Comparison of ENCODE assay signal across 8 cellular contexts in the genomic region with DNA sequence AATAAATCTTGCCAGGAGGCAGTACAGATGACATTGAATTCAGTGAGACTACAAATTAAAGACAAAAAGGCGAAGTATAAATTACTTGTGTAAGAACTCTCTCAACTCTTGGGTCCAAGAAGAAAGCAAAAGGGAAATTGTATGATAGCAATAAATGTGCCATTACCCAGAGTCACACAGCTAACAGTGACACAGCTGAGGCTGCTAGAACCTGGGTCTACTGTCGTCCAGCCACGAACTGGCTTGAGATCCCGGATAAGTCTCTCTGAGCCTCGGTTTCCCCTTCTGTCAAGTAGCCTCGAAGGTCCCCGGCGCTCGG. TPM values are rescaled to one million over a fixed set of nuclear protein-coding genes. Genes with fewer than 3 reads are reported as not detected.
DNase-seq lines count a peak whose midpoint lies in the region; ATAC-seq and TF ChIP-seq lines count a peak whose summit lies in the region.

No MANE protein-coding gene starts in this region.

- H3K4me1 ChIP-seq in KMS-11 (ENCODE audit: low read depth, poor library complexity, severe bottlenecking), result peaks cover 47% of the 10 kb centered on the region

- no peaks in the 10 kb centered on the region for H3K9me3 Mint-ChIP-seq in effector memory CD8-positive, alpha-beta T cell
- H3K9me3 Mint-ChIP-seq in osteocyte (ENCODE audit: unreplicated experiment), result no peaks in the 10 kb centered on the region

- ATAC-seq in GM18505 (IDR thresholded peaks at IDR 0.05; ENCODE audit: unreplicated experiment), result peak; percentile 12
- no peak for ATAC-seq in effector memory CD8-positive, alpha-beta T cell (replicated peaks)
- ATAC-seq in HG03460 (IDR thresholded peaks at IDR 0.05; ENCODE audit: unreplicated experiment), result no peak

- peak overlapping the region; percentile 14; the same call in 1 of the 2 replicates for H3K9ac ChIP-seq in KMS-11

- DNase-seq in effector memory CD8-positive, alpha-beta T cell, result no peak
- DNase-seq in osteocyte (ENCODE audit: extremely low spot score, unreplicated experiment), result no peak
- DNase-seq in anterior cingulate cortex (lab: John Stamatoyannopoulos, UW), result no peak
- no peak for DNase-seq in NCI-H2081 (lab: John Stamatoyannopoulos, UW)
- no peak for DNase-seq in NCI-H2196 treated with DMSO at 0.1 percent for 48 hours (lab: John Stamatoyannopoulos, UW; ENCODE audit: unreplicated experiment)

- peaks cover 3% of the 10 kb centered on the region for H3K36me3 Mint-ChIP-seq in effector memory CD8-positive, alpha-beta T cell (ENCODE audit: insufficient read depth)
- no peaks in the 10 kb centered on the region for H3K36me3 Mint-ChIP-seq in osteocyte (ENCODE audit: unreplicated experiment)

- peak overlapping the region; percentile 47 for H2AFZ ChIP-seq in KMS-11 (ENCODE audit: low read depth)

- no peaks in the 10 kb centered on the region for H3K36me3 ChIP-seq in KMS-11 (ENCODE audit: insufficient read depth)

- TF ChIP-seq CTCF in KMS-11 (conservative IDR thresholded peaks at IDR 0.05; ENCODE audit: low read depth, low read length) (no peak), osteocyte (IDR thresholded peaks at IDR 0.05) (no peak)

- peaks cover 8 to 11% of the 10 kb centered on the region in 2 donors for H3K4me1 Mint-ChIP-seq in effector memory CD8-positive, alpha-beta T cell (ENCODE audit: low read depth in 2 of 2)
- H3K4me1 Mint-ChIP-seq in osteocyte (ENCODE audit: unreplicated experiment), result peaks cover 34% of the 10 kb centered on the region

- H3K4me3 Mint-ChIP-seq in effector memory CD8-positive, alpha-beta T cell, result peak overlapping the region; percentile 41 to 48
- H3K4me3 Mint-ChIP-seq in osteocyte (ENCODE audit: unreplicated experiment), result peak overlapping the region; percentile 86

- H3K4me2 ChIP-seq in KMS-11, result peak overlapping the region; percentile 46

- no peaks in the 10 kb centered on the region for H3K27me3 ChIP-seq in KMS-11 (ENCODE audit: insufficient read depth, low read depth)

- peak overlapping the region; percentile 32 for H3K4me3 ChIP-seq in KMS-11 (IDR thresholded peaks at IDR 0.05; ENCODE audit: insufficient read depth, low read depth, low read length)

- peak overlapping the region; percentile 8; the same call in 1 of the 2 replicates for H3K27ac ChIP-seq in KMS-11

- peaks cover 57 to 81% of the 10 kb centered on the region in 2 donors for H3K27me3 Mint-ChIP-seq in effector memory CD8-positive, alpha-beta T cell
- no peaks in the 10 kb centered on the region for H3K27me3 Mint-ChIP-seq in osteocyte (ENCODE audit: unreplicated experiment)

- no peak for TF ChIP-seq POLR2A in GM18505 (IDR thresholded peaks at IDR 0.05; ENCODE audit: borderline replicate concordance, extremely low read depth, insufficient read depth, insufficient read length)

- no peaks in the 10 kb centered on the region for H4K20me1 ChIP-seq in KMS-11 (ENCODE audit: insufficient read depth)

- no peak overlapping the region for H3K27ac Mint-ChIP-seq in effector memory CD8-positive, alpha-beta T cell
- H3K27ac Mint-ChIP-seq in osteocyte (ENCODE audit: unreplicated experiment), result peak overlapping the region; percentile 80

- no peaks in the 10 kb centered on the region; the same call in 1 of the 2 replicates for H3K79me2 ChIP-seq in KMS-11 (ENCODE audit: insufficient read depth, low read depth)

RNA-seq across cellular contexts. Expression of gene ROR1, which starts 0.4 kb away (rescaled TPM):
- total RNA-seq in osteocyte, result 20.6 and 21.8 TPM in 2 replicates
